20 cellular contexts compared by ENCODE assay signal in the genomic region with DNA sequence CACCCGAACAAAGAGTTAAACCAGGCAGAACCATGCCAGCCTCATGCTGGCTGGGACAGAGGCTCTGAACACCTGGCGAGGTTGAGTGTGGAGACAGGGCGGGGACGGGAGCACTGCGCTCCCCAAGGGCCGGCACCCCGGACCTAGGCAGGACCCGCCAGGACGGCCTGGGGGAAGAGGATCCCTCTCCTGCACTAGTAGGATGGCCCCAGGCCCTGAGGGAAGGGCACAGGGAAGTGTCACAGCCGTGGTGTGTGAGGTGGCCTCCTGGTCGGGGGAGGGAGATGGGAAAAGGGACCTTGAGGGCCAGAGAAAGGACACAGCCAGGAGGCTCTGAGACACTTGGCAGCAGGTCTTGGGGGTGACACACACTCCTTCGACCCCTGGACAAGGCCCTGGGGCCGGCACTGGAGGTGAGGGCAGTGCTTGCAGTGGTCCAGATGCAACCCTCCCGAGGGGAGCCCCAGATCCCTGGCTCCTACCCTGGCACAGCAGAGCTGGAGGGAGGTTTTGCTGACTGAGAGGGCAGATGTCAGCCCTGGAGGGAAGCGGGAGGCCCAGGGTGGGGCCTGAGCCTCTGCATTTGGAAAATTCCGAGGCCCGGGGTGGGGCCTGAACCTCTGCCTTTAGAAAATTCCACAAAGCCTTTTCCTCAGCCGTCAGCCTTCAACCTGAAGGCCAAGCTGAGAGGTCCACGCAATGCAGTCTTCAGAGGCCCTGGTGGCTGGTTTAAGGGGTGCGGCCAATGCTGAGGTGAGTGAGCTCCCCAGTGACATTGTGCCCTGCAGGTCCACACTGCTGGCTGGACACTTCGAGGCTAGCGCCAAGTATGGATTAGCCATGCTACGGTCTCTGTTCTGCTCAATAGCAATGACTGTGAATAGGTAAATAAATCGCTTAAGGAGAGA. TPM values are rescaled to one million over a fixed set of nuclear protein-coding genes. Genes with fewer than 3 reads are reported as not detected.
DNase-seq lines count a peak whose midpoint lies in the region; ATAC-seq, FAIRE-seq and TF ChIP-seq lines count a peak whose summit lies in the region.
"Had no signal": no experiment of that assay in that cellular context is flagged by ENCODE, and none has a peak within 500 bp of the region (broad histone marks: within the 10 kb centered on the region; RNA-seq: fewer than 3 reads in every experiment).

No MANE protein-coding gene starts in this region.

- POLR2A ChIA-PET in H1 (lab: Charles Lee; ENCODE audit: partially characterized antibody), result interaction anchor here (1.0 to 1.3 kb wide), 3 partner anchors 11 to 25 kb away, joined by 3 to 6 read pairs (median 5); a partner anchor contains a TSS

- H3K14ac ChIP-seq in H1 (ENCODE audit: insufficient read length), result no peak overlapping the region

- H2AK5ac ChIP-seq in H1 (ENCODE audit: low read depth, low read length), result no peak overlapping the region

- CTCF ChIA-PET in activated CD8-positive, alpha-beta memory T cell treated with anti-CD3 and anti-CD28 coated beads, Interleukin-2, amount 10 ng/mL, durations not matched to agents 7 days and 5 days (lab: Charles Lee), result no interaction called here
- CTCF ChIA-PET in H1 (lab: Charles Lee; ENCODE audit: partially characterized antibody), result interaction anchor here (3.4 kb wide), 1 partner anchor 152 kb away, joined by 12 read pairs; no protein-coding TSS in a partner anchor

- H3K27ac ChIP-seq in MM.1S (ENCODE audit: low read length), result peak overlapping the region; percentile 99
- no peak overlapping the region for H3K27ac ChIP-seq in H1 (ENCODE audit: low read depth, low read length)
- H3K27ac ChIP-seq in suprapubic skin, result no peak overlapping the region
- H3K27ac ChIP-seq: A549, heart left ventricle, SJSA1, tibial artery had no signal

- H3K27me3 Mint-ChIP-seq in activated CD8-positive, alpha-beta memory T cell treated with anti-CD3 and anti-CD28 coated beads, Interleukin-2, amount 10 ng/mL, durations not matched to agents 7 days and 5 days, result no peaks in the 10 kb centered on the region
- H3K27me3 Mint-ChIP-seq: activated naive CD8-positive, alpha-beta T cell treated with anti-CD3 and anti-CD28 coated beads for 36 hours; naive thymus-derived CD4-positive, alpha-beta T cell had no signal

- TF ChIP-seq RAD21 in H1 (IDR thresholded peaks at IDR 0.05 in 1 of 2, conservative IDR thresholded peaks at IDR 0.05 in 1 of 2; ENCODE audit: low read depth in 2 of 2, low read length in 2 of 2), result no peak

- peak overlapping the region; percentile 16; the same call in 1 of the 2 replicates for H3K4me3 ChIP-seq in MM.1S (ENCODE audit: low read length)
- no peak overlapping the region for H3K4me3 ChIP-seq in H1 (ENCODE audit: extremely low read depth in 1 of 4, insufficient read depth in 2 of 4, low read depth in 3 of 4, low read length in 4 of 4)
- H3K4me3 ChIP-seq in suprapubic skin, result no peak overlapping the region
- H3K4me3 ChIP-seq: A549, esophagus squamous epithelium, heart left ventricle, SJSA1, smooth muscle cell, tibial artery had no signal

- no peaks in the 10 kb centered on the region for H3K27me3 ChIP-seq in MM.1S (replicated peaks; ENCODE audit: insufficient read depth, low read length)
- no peaks in the 10 kb centered on the region for H3K27me3 ChIP-seq in H1 (replicated peaks in 1 of 4; ENCODE audit: control insufficient read depth in 3 of 4, extremely low read depth in 1 of 4, insufficient read depth in 3 of 4, low read length in 3 of 4)
- no peaks in the 10 kb centered on the region for H3K27me3 ChIP-seq in suprapubic skin
- H3K27me3 ChIP-seq: heart left ventricle, SJSA1, tibial artery had no signal

- no peak overlapping the region for H3K23ac ChIP-seq in H1 (ENCODE audit: insufficient read length)

- no peak for ATAC-seq in activated CD8-positive, alpha-beta memory T cell treated with anti-CD3 and anti-CD28 coated beads, Interleukin-2, amount 10 ng/mL, durations not matched to agents 7 days and 5 days
- no peak for ATAC-seq in HG03442 (IDR thresholded peaks at IDR 0.05; ENCODE audit: unreplicated experiment)
- ATAC-seq: naive thymus-derived CD4-positive, alpha-beta T cell had no signal

- no peak for FAIRE-seq in H1 (lab: Jason Lieb, UNC)
- FAIRE-seq: A549 had no signal

- no peak overlapping the region for H2BK20ac ChIP-seq in H1 (ENCODE audit: low read length)

- TF ChIP-seq EP300 in H1 (IDR thresholded peaks at IDR 0.05; ENCODE audit: borderline replicate concordance in 1 of 2, low read depth in 2 of 2, low read length in 2 of 2) (no peak), suprapubic skin (IDR thresholded peaks at IDR 0.05) (no peak)

- H3K4me2 ChIP-seq in MM.1S (ENCODE audit: low read depth, low read length), result peak overlapping the region; percentile 55
- H3K4me2 ChIP-seq in H1 (ENCODE audit: insufficient read depth in 1 of 2, low read depth in 2 of 2, low read length in 2 of 2), result no peak overlapping the region
- H3K4me2 ChIP-seq: A549, smooth muscle cell had no signal

- H2BK120ac ChIP-seq in H1 (replicated peaks; ENCODE audit: low read depth, low read length), result no peak overlapping the region

- no peak overlapping the region for H4K5ac ChIP-seq in H1 (ENCODE audit: insufficient read length, low read depth, low read length)

- H3K9ac ChIP-seq in MM.1S (ENCODE audit: low read length) (peak overlapping the region; percentile 63), H1 (replicated peaks in 1 of 4; ENCODE audit: extremely low read depth in 1 of 4, low read depth in 3 of 4, low read length in 3 of 4) (no peak overlapping the region)

- peaks cover 31% of the 10 kb centered on the region for H3K4me1 Mint-ChIP-seq in activated CD8-positive, alpha-beta memory T cell treated with anti-CD3 and anti-CD28 coated beads, Interleukin-2, amount 10 ng/mL, durations not matched to agents 7 days and 5 days

- no peak overlapping the region for H4K91ac ChIP-seq in H1 (replicated peaks; ENCODE audit: insufficient read length, low read length)

- peaks cover 69% of the 10 kb centered on the region for H3K36me3 ChIP-seq in MM.1S (replicated peaks; ENCODE audit: insufficient read depth, low read length)
- H3K36me3 ChIP-seq in H1 (ENCODE audit: control insufficient read depth in 2 of 4, insufficient read depth in 4 of 4, low read length in 3 of 4), result peaks cover 15 to 55% (median 44%) of the 10 kb centered on the region in 4 experiments
- peaks cover 71% of the 10 kb centered on the region for H3K36me3 ChIP-seq in suprapubic skin

- no peak overlapping the region for H3K56ac ChIP-seq in H1 (replicated peaks; ENCODE audit: insufficient read length, low read depth, low read length)

- DNase-seq in activated CD8-positive, alpha-beta memory T cell treated with anti-CD3 and anti-CD28 coated beads, Interleukin-2, amount 50 U/mL, for 48 hours, result peak; percentile 48
- DNase-seq in activated CD8-positive, alpha-beta memory T cell treated with anti-CD3 and anti-CD28 coated beads, Interleukin-2, amount 10 ng/mL, durations not matched to agents 7 days and 5 days, result no peak
- peak; percentile 31 for DNase-seq in MM.1S
- no peak for DNase-seq in H1 (ENCODE audit: low read depth in 1 of 2, low spot score in 2 of 2)
- peak; percentile 54 to 56 for DNase-seq in suprapubic skin (ENCODE audit: low spot score in 2 of 2)
- DNase-seq in stimulated activated naive CD4-positive, alpha-beta T cell (lab: John Stamatoyannopoulos, UW), result no peak
- DNase-seq in stimulated activated CD4-positive, alpha-beta T cell treated with anti-CD3 and anti-CD28 coated beads, Interleukin-2, amount 100 ng/mL, for 48 hours, result no peak
- DNase-seq: activated naive CD8-positive, alpha-beta T cell treated with anti-CD3 and anti-CD28 coated beads for 36 hours; CD4-positive, CD25-positive, alpha-beta regulatory T cell; esophagus squamous epithelium; mammary epithelial cell; NCI-H146; NCI-H446 had no signal

- H3K4ac ChIP-seq in H1 (replicated peaks; ENCODE audit: insufficient read length, low read depth, low read length), result no peak overlapping the region

- no peaks in the 10 kb centered on the region for H3K9me2 ChIP-seq in MM.1S (replicated peaks; ENCODE audit: insufficient read depth, low read length)

- H3K79me2 ChIP-seq in MM.1S (ENCODE audit: low read length), result peaks cover 70% of the 10 kb centered on the region
- no peaks in the 10 kb centered on the region for H3K79me2 ChIP-seq in H1 (ENCODE audit: control insufficient read depth in 1 of 2, insufficient read depth in 2 of 2, low read length in 2 of 2)

- H3K27ac Mint-ChIP-seq in activated CD8-positive, alpha-beta memory T cell treated with anti-CD3 and anti-CD28 coated beads, Interleukin-2, amount 10 ng/mL, durations not matched to agents 7 days and 5 days, result no peak overlapping the region
- H3K27ac Mint-ChIP-seq: activated naive CD8-positive, alpha-beta T cell treated with anti-CD3 and anti-CD28 coated beads for 36 hours had no signal

- no peak overlapping the region; the same call in 1 of the 2 replicates for H2BK5ac ChIP-seq in H1 (ENCODE audit: low read depth, low read length)

- 0 out of 2 replicates have a peak overlapping the region, but pooled peaks have one; percentile 1 for H4K8ac ChIP-seq in H1 (ENCODE audit: extremely low read depth, insufficient read depth, low read length)

- no peaks in the 10 kb centered on the region for H3K79me1 ChIP-seq in H1 (ENCODE audit: low read depth, low read length)

- H2BK12ac ChIP-seq in H1 (ENCODE audit: low read depth, low read length), result no peak overlapping the region

- H3K9me3 Mint-ChIP-seq in activated CD8-positive, alpha-beta memory T cell treated with anti-CD3 and anti-CD28 coated beads, Interleukin-2, amount 10 ng/mL, durations not matched to agents 7 days and 5 days (ENCODE audit: low read depth), result no peaks in the 10 kb centered on the region
- H3K9me3 Mint-ChIP-seq: activated naive CD8-positive, alpha-beta T cell treated with anti-CD3 and anti-CD28 coated beads for 36 hours; CD4-positive, CD25-positive, alpha-beta regulatory T cell; naive thymus-derived CD4-positive, alpha-beta T cell had no signal

- peaks cover 30% of the 10 kb centered on the region for H3K36me3 Mint-ChIP-seq in activated CD8-positive, alpha-beta memory T cell treated with anti-CD3 and anti-CD28 coated beads, Interleukin-2, amount 10 ng/mL, durations not matched to agents 7 days and 5 days

- H3F3A ChIP-seq in MM.1S (ENCODE audit: insufficient read depth, low read length), result peaks cover 98% of the 10 kb centered on the region

- H3K4me3 Mint-ChIP-seq in activated CD8-positive, alpha-beta memory T cell treated with anti-CD3 and anti-CD28 coated beads, Interleukin-2, amount 10 ng/mL, durations not matched to agents 7 days and 5 days, result no peak overlapping the region
- H3K4me3 Mint-ChIP-seq: activated naive CD8-positive, alpha-beta T cell treated with anti-CD3 and anti-CD28 coated beads for 36 hours; CD4-positive, CD25-positive, alpha-beta regulatory T cell; naive thymus-derived CD4-positive, alpha-beta T cell had no signal

- peaks cover 89% of the 10 kb centered on the region for H3K4me1 ChIP-seq in MM.1S (ENCODE audit: low read length)
- peaks cover 11 to 16% (median 13%) of the 10 kb centered on the region in 4 experiments for H3K4me1 ChIP-seq in H1 (replicated peaks in 1 of 4; ENCODE audit: control insufficient read depth in 3 of 4, insufficient read depth in 4 of 4, low read length in 3 of 4)
- H3K4me1 ChIP-seq in suprapubic skin, result peaks cover 12% of the 10 kb centered on the region
- H3K4me1 ChIP-seq: SJSA1 had no signal

- H2BK15ac ChIP-seq in H1 (ENCODE audit: low read length), result no peak overlapping the region

- TF ChIP-seq CTCF in MM.1S (IDR thresholded peaks at IDR 0.05; ENCODE audit: low read length), result no peak
- no peak for TF ChIP-seq CTCF in H1 (IDR thresholded peaks at IDR 0.05; ENCODE audit: control extremely low read depth in 1 of 3, insufficient read depth in 1 of 3, low read depth in 1 of 3, low read length in 3 of 3)
- TF ChIP-seq CTCF in suprapubic skin (IDR thresholded peaks at IDR 0.05), result no peak

- no peaks in the 10 kb centered on the region; the same call in 1 of the 2 replicates for H3K23me2 ChIP-seq in H1 (ENCODE audit: low read depth, low read length)

- no peak for TF ChIP-seq POLR2A in H1 (IDR thresholded peaks at IDR 0.05; ENCODE audit: control extremely low read depth in 1 of 2, low read depth in 2 of 2, low read length in 2 of 2)
- no peak for TF ChIP-seq POLR2A in suprapubic skin (IDR thresholded peaks at IDR 0.05)

- WGBS in H1 (ENCODE audit: extremely low coverage in 1 of 2, insufficient coverage in 1 of 2, insufficient read length in 1 of 2, insufficient replicate concordance in 2 of 2, low coverage in 1 of 2, low lambda C conversion rate in 2 of 2, missing lambda C conversion rate in 1 of 2), 2 experiments, result 90% methylated on average over 22 of the region's 24 CpGs; no CpG with 5 or more reads in 1 of the 2 experiments
- 84% methylated on average over 24 of the region's 24 CpGs for WGBS in suprapubic skin

- no peak overlapping the region for H3K18ac ChIP-seq in H1 (ENCODE audit: extremely low read depth, low read length)

- H2AFZ ChIP-seq in MM.1S (ENCODE audit: low read length) (no peak overlapping the region), H1 (ENCODE audit: low read length) (no peak overlapping the region)

- H3K9me3 ChIP-seq in MM.1S (replicated peaks; ENCODE audit: insufficient read depth, low read length), result no peaks in the 10 kb centered on the region
- no peaks in the 10 kb centered on the region for H3K9me3 ChIP-seq in H1 (ENCODE audit: insufficient read depth in 2 of 2, low read depth in 1 of 2, low read length in 1 of 2)
- no peaks in the 10 kb centered on the region for H3K9me3 ChIP-seq in suprapubic skin
- H3K9me3 ChIP-seq: A549, esophagus squamous epithelium, heart left ventricle, SJSA1, tibial artery had no signal

- H4K20me1 ChIP-seq in MM.1S (ENCODE audit: insufficient read depth, low read length) (no peaks in the 10 kb centered on the region), H1 (replicated peaks in 1 of 2; ENCODE audit: control insufficient read depth in 1 of 2, insufficient read depth in 2 of 2, low read length in 2 of 2) (peaks cover 0 to 9% of the 10 kb centered on the region in 2 experiments)

RNA-seq across cellular contexts. Expression of a gene that starts 24.8 kb away (rescaled TPM):
- 1 to 10 TPM in 1 of 2 experiments, under 1 TPM in 1; 0.82 to 1.5 TPM for total RNA-seq in activated CD8-positive, alpha-beta memory T cell treated with anti-CD3 and anti-CD28 coated beads, Interleukin-2, amount 10 ng/mL, durations not matched to agents 7 days and 5 days
- 21.0 and 23.1 TPM in 2 replicates for total RNA-seq in H1 (2021; fragmentation: NEBNext Ultra II Directional; extraction: Animal tissue kit (Norgen Biotek cat#: 25700))
- 13.1 and 23.0 TPM in 2 replicates for polyA plus RNA-seq in H1 (2011; rRNA removed)
- 19.3 TPM for polyA plus RNA-seq in H1 (2011; cell fraction: cytosol; rRNA removed)
- polyA plus RNA-seq in H1 (2011; cell fraction: nucleus; rRNA removed), result 70.1 TPM
- polyA plus RNA-seq in H1 (2012, experiment 1 of 2), result 11.6 to 23.1 TPM (median 17.1 TPM) in 4 replicates
- polyA plus RNA-seq in H1 (2012, experiment 2 of 2), result 10.2 TPM
- 16.6 TPM for polyA plus RNA-seq in H1 (2013, experiment 1 of 2)
- polyA plus RNA-seq in H1 (2013, experiment 2 of 2), result 13.5 TPM
- polyA minus RNA-seq in H1 (2011; rRNA and poly(A)+ RNA removed), result 12.3 and 13.0 TPM in 2 replicates
- 20.2 TPM for polyA minus RNA-seq in H1 (2011; cell fraction: cytosol; rRNA and poly(A)+ RNA removed)
- polyA minus RNA-seq in H1 (2011; cell fraction: nucleus; rRNA and poly(A)+ RNA removed), result 38.0 TPM
- not detected for total RNA-seq in suprapubic skin
- total RNA-seq: heart left ventricle, mammary epithelial cell, smooth muscle cell had no signal
- polyA plus RNA-seq: CD4-positive, CD25-positive, alpha-beta regulatory T cell; heart left ventricle; mammary epithelial cell; smooth muscle cell had no signal

RNA-seq across cellular contexts. Expression of a gene that starts 25.2 kb away (rescaled TPM):
- 100 to 1,000 TPM; 107 to 115 TPM for total RNA-seq in activated CD8-positive, alpha-beta memory T cell treated with anti-CD3 and anti-CD28 coated beads, Interleukin-2, amount 10 ng/mL, durations not matched to agents 7 days and 5 days
- 102 and 109 TPM in 2 replicates for total RNA-seq in H1 (2021; fragmentation: NEBNext Ultra II Directional; extraction: Animal tissue kit (Norgen Biotek cat#: 25700))
- 119 and 122 TPM in 2 replicates for polyA plus RNA-seq in H1 (2011; rRNA removed)
- 110 TPM for polyA plus RNA-seq in H1 (2011; cell fraction: cytosol; rRNA removed)
- 138 TPM for polyA plus RNA-seq in H1 (2011; cell fraction: nucleus; rRNA removed)
- 78.3 to 114 TPM (median 89.5 TPM) in 4 replicates for polyA plus RNA-seq in H1 (2012, experiment 1 of 2)
- polyA plus RNA-seq in H1 (2012, experiment 2 of 2), result 134 TPM
- 79.2 TPM for polyA plus RNA-seq in H1 (2013, experiment 1 of 2)
- polyA plus RNA-seq in H1 (2013, experiment 2 of 2), result 82.6 TPM
- 97.1 and 170 TPM in 2 replicates for polyA minus RNA-seq in H1 (2011; rRNA and poly(A)+ RNA removed)
- 66.9 TPM for polyA minus RNA-seq in H1 (2011; cell fraction: cytosol; rRNA and poly(A)+ RNA removed)
- 56.8 TPM for polyA minus RNA-seq in H1 (2011; cell fraction: nucleus; rRNA and poly(A)+ RNA removed)
- total RNA-seq in suprapubic skin, result 100 to 1,000 TPM in 1 of 4 donors, 10 to 100 TPM in 3; 62.6 to 132 (median 93.5) TPM

Comparison
In these comparisons a context has a peak if more than half of its experiments do, and no peak if none do; other contexts are left out.
1. DNase-seq: peak in activated CD8-positive, alpha-beta memory T cell treated with anti-CD3 and anti-CD28 coated beads, Interleukin-2, amount 50 U/mL, for 48 hours (single experiment), MM.1S (single experiment) and suprapubic skin (2 of 2); none in activated CD8-positive, alpha-beta memory T cell treated with anti-CD3 and anti-CD28 coated beads, Interleukin-2, amount 10 ng/mL, durations not matched to agents 7 days and 5 days (single experiment), H1 (0 of 2), stimulated activated naive CD4-positive, alpha-beta T cell (0 of 6) and stimulated activated CD4-positive, alpha-beta T cell treated with anti-CD3 and anti-CD28 coated beads, Interleukin-2, amount 100 ng/mL, for 48 hours (0 of 2).